8 cellular contexts compared by ENCODE assay signal in genomic region chr14:64387232-64387737, GRCh38. TPM values are rescaled to one million over a fixed set of nuclear protein-coding genes. Genes with fewer than 3 reads are reported as not detected.
A peak's percentile ranks its signal among the peaks of the same experiment; 100 is the strongest.
DNase-seq lines count a peak whose midpoint lies in the region; ATAC-seq and TF ChIP-seq lines count a peak whose summit lies in the region.

No MANE protein-coding gene starts in this region.

- H3K36me3 Mint-ChIP-seq in activated naive CD4-positive, alpha-beta T cell treated with anti-CD3 and anti-CD28 coated beads for 36 hours (ENCODE audit: low read depth), result peaks cover 32% of the 10 kb centered on the region
- H3K36me3 Mint-ChIP-seq in naive B cell, result peaks cover 5 to 9% of the 10 kb centered on the region in 2 donors

- no peaks in the 10 kb centered on the region for H3K27me3 Mint-ChIP-seq in activated naive CD4-positive, alpha-beta T cell treated with anti-CD3 and anti-CD28 coated beads for 36 hours (ENCODE audit: low read depth)
- H3K27me3 Mint-ChIP-seq in naive B cell, result no peaks in the 10 kb centered on the region

- ATAC-seq in HG03439 (IDR thresholded peaks at IDR 0.05; ENCODE audit: unreplicated experiment) (peak; percentile 5), naive B cell (ENCODE audit: low read depth in 2 of 2) (no peak)

- DNase-seq in activated naive CD4-positive, alpha-beta T cell treated with anti-CD3 and anti-CD28 coated beads for 36 hours, result peak; percentile 25
- no peak for DNase-seq in activated naive CD4-positive, alpha-beta T cell treated with Interleukin-2 at 50 U/mL for 16 hours
- peak; percentile 62 for DNase-seq in SK-N-DZ (ENCODE audit: low spot score)
- DNase-seq in epithelial cell of prostate (ENCODE audit: low read depth, low spot score), result no peak
- no peak for DNase-seq in naive B cell
- no peak for DNase-seq in GM10266 (ENCODE audit: extremely low spot score)
- DNase-seq in NCI-H2029 treated with DMSO at 0.1 percent for 48 hours (lab: John Stamatoyannopoulos, UW), result no peak

- H3K4me3 Mint-ChIP-seq in activated naive CD4-positive, alpha-beta T cell treated with anti-CD3 and anti-CD28 coated beads for 36 hours, result peak overlapping the region; percentile 92
- H3K4me3 Mint-ChIP-seq in naive B cell, result peak overlapping the region; percentile 93 to 99 (median 96)

- CTCF ChIA-PET in activated naive CD4-positive, alpha-beta T cell treated with anti-CD3 and anti-CD28 coated beads for 36 hours (lab: Charles Lee), result interaction anchor here (0.8 to 2.8 kb wide), 7 partner anchors 9 to 124 kb away, joined by 3 to 11 read pairs (median 4); partner anchors contain the start of gene ZBTB25

- H3K27ac Mint-ChIP-seq in activated naive CD4-positive, alpha-beta T cell treated with anti-CD3 and anti-CD28 coated beads for 36 hours, result peak overlapping the region; percentile 94
- H3K27ac Mint-ChIP-seq in naive B cell, result peak overlapping the region; percentile 92 to 99 (median 98)

- H3K9me3 Mint-ChIP-seq in activated naive CD4-positive, alpha-beta T cell treated with anti-CD3 and anti-CD28 coated beads for 36 hours, result no peaks in the 10 kb centered on the region
- H3K9me3 Mint-ChIP-seq in naive B cell, result no peaks in the 10 kb centered on the region

- peaks cover 21% of the 10 kb centered on the region for H3K4me1 Mint-ChIP-seq in activated naive CD4-positive, alpha-beta T cell treated with anti-CD3 and anti-CD28 coated beads for 36 hours (ENCODE audit: low read depth)
- H3K4me1 Mint-ChIP-seq in naive B cell, result peaks cover 33 to 51% (median 48%) of the 10 kb centered on the region in 3 donors

- intact Hi-C loops in activated naive CD4-positive, alpha-beta T cell treated with anti-CD3 and anti-CD28 coated beads for 36 hours (cut with micrococcal nuclease), result loop anchor here (5.0 kb wide), 1 partner anchor 535 kb away; the partner anchor contains the start of gene SYNE2

- peak overlapping the region; percentile 57 for H3K27ac ChIP-seq in epithelial cell of prostate

- TF ChIP-seq CTCF in GM10266 (IDR thresholded peaks at IDR 0.05; ENCODE audit: control insufficient read depth, insufficient read depth, low read depth, missing control alignments), result no peak

RNA-seq across cellular contexts. Expression of gene MTHFD1, which starts 0.9 kb away (rescaled TPM):
- 100 to 1,000 TPM; 240 to 247 TPM for total RNA-seq in activated naive CD4-positive, alpha-beta T cell treated with anti-CD3 and anti-CD28 coated beads for 36 hours
- 39.6 and 50.8 TPM in 2 replicates for polyA plus RNA-seq in SK-N-DZ (2014; cell fraction: cytosol; rRNA removed)
- polyA plus RNA-seq in SK-N-DZ (2014; cell fraction: nucleus; rRNA removed), result 74.0 and 110 TPM in 2 replicates
- polyA plus RNA-seq in naive B cell (ENCODE audit: low read depth in 6 of 6), result 10 to 100 TPM; 44.1 to 74.7 (median 60.2) TPM

Comparison
In these comparisons a context has a peak if more than half of its experiments do, and no peak if none do; other contexts are left out.
1. DNase-seq: peak in activated naive CD4-positive, alpha-beta T cell treated with anti-CD3 and anti-CD28 coated beads for 36 hours (single experiment) and SK-N-DZ (single experiment); none in activated naive CD4-positive, alpha-beta T cell treated with Interleukin-2 at 50 U/mL for 16 hours (single experiment), epithelial cell of prostate (single experiment), naive B cell (single experiment), GM10266 (single experiment) and NCI-H2029 treated with DMSO at 0.1 percent for 48 hours (single experiment).